Comparison of ENCODE assay signal across 8 cellular contexts in genomic region chr2:231706731-231707624, GRCh38. TPM values are rescaled to one million over a fixed set of nuclear protein-coding genes. Genes with fewer than 3 reads are reported as not detected.
A peak's percentile ranks its signal among the peaks of the same experiment; 100 is the strongest.
DNase-seq lines count a peak whose midpoint lies in the region; ATAC-seq, FAIRE-seq and TF ChIP-seq lines count a peak whose summit lies in the region.

No MANE protein-coding gene starts in this region.

- FAIRE-seq in A549 (lab: Jason Lieb, UNC), result no peak

- H3K36me3 ChIP-seq in iPS-18a (ENCODE audit: control insufficient read depth, low read depth, low read length) (peaks cover 17% of the 10 kb centered on the region), skeletal muscle satellite cell (ENCODE audit: insufficient read depth, low read length) (peaks cover 13% of the 10 kb centered on the region)

- peak overlapping the region; percentile 91 for H3K4me2 ChIP-seq in A549
- peak overlapping the region; percentile 94 for H3K4me2 ChIP-seq in skeletal muscle satellite cell (ENCODE audit: low read length)

- WGBS in A549 (ENCODE audit: missing lambda C conversion rate), result under 1% methylated on average over 47 of the region's 66 CpGs

- DNase-seq in A549 (ENCODE audit: low read depth in 1 of 2, low spot score in 1 of 2) (peak; percentile 94 to 99), NCI-H2107 (lab: John Stamatoyannopoulos, UW) (peak; percentile 92), UCSD-AML1 (lab: John Stamatoyannopoulos, UW; ENCODE audit: unreplicated experiment) (peak; percentile 96), brain pericyte (ENCODE audit: low read depth, low spot score) (peak; percentile 99)

- H3K4me1 ChIP-seq in A549 (peaks cover 20% of the 10 kb centered on the region), iPS-18a (ENCODE audit: control insufficient read depth, low read depth, low read length) (peaks cover 8% of the 10 kb centered on the region), skeletal muscle satellite cell (ENCODE audit: control insufficient read depth, insufficient read depth, low read length) (peaks cover 23% of the 10 kb centered on the region)

- H3K4me3 ChIP-seq in A549 (peak overlapping the region; percentile 66), iPS-18a (ENCODE audit: low read length) (peak overlapping the region; percentile 92), skeletal muscle satellite cell (ENCODE audit: low read length) (peak overlapping the region; percentile 87)

- CTCF ChIA-PET in A549 (lab: Yijun Ruan, JAX), result interaction anchor here (0.7 to 78.4 kb wide), 10 partner anchors 9 to 185 kb away, joined by 3 to 4158 read pairs (median 5); no protein-coding TSS in a partner anchor

- H3K9me3 ChIP-seq in A549, result no peaks in the 10 kb centered on the region
- H3K9me3 ChIP-seq in iPS-18a (ENCODE audit: control insufficient read depth, low read depth, low read length), result no peaks in the 10 kb centered on the region
- H3K9me3 ChIP-seq in skeletal muscle satellite cell (replicated peaks; ENCODE audit: low read length), result no peaks in the 10 kb centered on the region

- ATAC-seq in A549 (peak; percentile 56 to 74), GM18520 (IDR thresholded peaks at IDR 0.05; ENCODE audit: unreplicated experiment) (peak; percentile 27), HG03064 (IDR thresholded peaks at IDR 0.05; ENCODE audit: low read depth, unreplicated experiment) (peak; percentile 36)

- peak; percentile 29; the same call in 1 of the 2 replicates for TF ChIP-seq POLR2A in A549 (IDR thresholded peaks at IDR 0.05; ENCODE audit: low read length)

- no peaks in the 10 kb centered on the region for H3K27me3 ChIP-seq in iPS-18a (ENCODE audit: control insufficient read depth, insufficient read depth, low read length)
- H3K27me3 ChIP-seq in skeletal muscle satellite cell (ENCODE audit: control insufficient read depth, insufficient read depth, low read length), result no peaks in the 10 kb centered on the region

- H3K27ac ChIP-seq in A549, result peak overlapping the region; percentile 94 to 97
- H3K27ac ChIP-seq in iPS-18a (ENCODE audit: low read length), result peak overlapping the region; percentile 99

- TF ChIP-seq CTCF in A549 (IDR thresholded peaks at IDR 0.05), result peak; percentile 94

- TF ChIP-seq EP300 in A549 (IDR thresholded peaks at IDR 0.05), result no peak

- TF ChIP-seq RAD21 in A549 (conservative IDR thresholded peaks at IDR 0.05 in 1 of 2, IDR thresholded peaks at IDR 0.05 in 1 of 2), result no peak

- H3K9ac ChIP-seq in iPS-18a (ENCODE audit: low read length), result peak overlapping the region; percentile 100
- peak overlapping the region; percentile 94 for H3K9ac ChIP-seq in skeletal muscle satellite cell (ENCODE audit: low read depth, low read length)

- POLR2A ChIA-PET in A549 (lab: Yijun Ruan, JAX), result interaction anchor here (0.6 to 2.6 kb wide), 11 partner anchors 10 to 94 kb away, joined by 3 to 41 read pairs (median 4); no protein-coding TSS in a partner anchor

TF ChIP-seq in A549, 52 proteins besides CTCF, POLR2A, EP300 and RAD21 (continues in another document):
- no peak for TF ChIP-seq KDM1A (IDR thresholded peaks at IDR 0.05; ENCODE audit: low read depth)
- TF ChIP-seq, protein P1, sequence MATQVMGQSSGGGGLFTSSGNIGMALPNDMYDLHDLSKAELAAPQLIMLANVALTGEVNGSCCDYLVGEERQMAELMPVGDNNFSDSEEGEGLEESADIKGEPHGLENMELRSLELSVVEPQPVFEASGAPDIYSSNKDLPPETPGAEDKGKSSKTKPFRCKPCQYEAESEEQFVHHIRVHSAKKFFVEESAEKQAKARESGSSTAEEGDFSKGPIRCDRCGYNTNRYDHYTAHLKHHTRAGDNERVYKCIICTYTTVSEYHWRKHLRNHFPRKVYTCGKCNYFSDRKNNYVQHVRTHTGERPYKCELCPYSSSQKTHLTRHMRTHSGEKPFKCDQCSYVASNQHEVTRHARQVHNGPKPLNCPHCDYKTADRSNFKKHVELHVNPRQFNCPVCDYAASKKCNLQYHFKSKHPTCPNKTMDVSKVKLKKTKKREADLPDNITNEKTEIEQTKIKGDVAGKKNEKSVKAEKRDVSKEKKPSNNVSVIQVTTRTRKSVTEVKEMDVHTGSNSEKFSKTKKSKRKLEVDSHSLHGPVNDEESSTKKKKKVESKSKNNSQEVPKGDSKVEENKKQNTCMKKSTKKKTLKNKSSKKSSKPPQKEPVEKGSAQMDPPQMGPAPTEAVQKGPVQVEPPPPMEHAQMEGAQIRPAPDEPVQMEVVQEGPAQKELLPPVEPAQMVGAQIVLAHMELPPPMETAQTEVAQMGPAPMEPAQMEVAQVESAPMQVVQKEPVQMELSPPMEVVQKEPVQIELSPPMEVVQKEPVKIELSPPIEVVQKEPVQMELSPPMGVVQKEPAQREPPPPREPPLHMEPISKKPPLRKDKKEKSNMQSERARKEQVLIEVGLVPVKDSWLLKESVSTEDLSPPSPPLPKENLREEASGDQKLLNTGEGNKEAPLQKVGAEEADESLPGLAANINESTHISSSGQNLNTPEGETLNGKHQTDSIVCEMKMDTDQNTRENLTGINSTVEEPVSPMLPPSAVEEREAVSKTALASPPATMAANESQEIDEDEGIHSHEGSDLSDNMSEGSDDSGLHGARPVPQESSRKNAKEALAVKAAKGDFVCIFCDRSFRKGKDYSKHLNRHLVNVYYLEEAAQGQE (IDR thresholded peaks at IDR 0.05), result no peak; the same call in 1 of the 2 replicates
- peak; percentile 33; the same call in 1 of the 2 replicates for TF ChIP-seq RARB (CRISPR knock-in tag; IDR thresholded peaks at IDR 0.05)
- TF ChIP-seq CHD4 (IDR thresholded peaks at IDR 0.05; ENCODE audit: borderline replicate concordance), result 0 out of 2 replicates have a peak, but pooled peaks have one; percentile 72
- TF ChIP-seq HOXB13 (CRISPR knock-in tag; IDR thresholded peaks at IDR 0.05; ENCODE audit: low read depth), result 0 out of 2 replicates have a peak, but pooled peaks have one; percentile 39
- no peak for TF ChIP-seq EHMT2 (IDR thresholded peaks at IDR 0.05; ENCODE audit: low read depth)
- TF ChIP-seq HES2 (IDR thresholded peaks at IDR 0.05), result no peak
- no peak for TF ChIP-seq ZNF302 (CRISPR knock-in tag; IDR thresholded peaks at IDR 0.05)
- TF ChIP-seq RFX5 (IDR thresholded peaks at IDR 0.05), result peak; percentile 42; the same call in 1 of the 2 replicates
- TF ChIP-seq, protein P2, sequence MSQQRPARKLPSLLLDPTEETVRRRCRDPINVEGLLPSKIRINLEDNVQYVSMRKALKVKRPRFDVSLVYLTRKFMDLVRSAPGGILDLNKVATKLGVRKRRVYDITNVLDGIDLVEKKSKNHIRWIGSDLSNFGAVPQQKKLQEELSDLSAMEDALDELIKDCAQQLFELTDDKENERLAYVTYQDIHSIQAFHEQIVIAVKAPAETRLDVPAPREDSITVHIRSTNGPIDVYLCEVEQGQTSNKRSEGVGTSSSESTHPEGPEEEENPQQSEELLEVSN (IDR thresholded peaks at IDR 0.05; ENCODE audit: borderline replicate concordance, low read depth), result peak; percentile 86; the same call in 1 of the 2 replicates
- TF ChIP-seq, protein P3, sequence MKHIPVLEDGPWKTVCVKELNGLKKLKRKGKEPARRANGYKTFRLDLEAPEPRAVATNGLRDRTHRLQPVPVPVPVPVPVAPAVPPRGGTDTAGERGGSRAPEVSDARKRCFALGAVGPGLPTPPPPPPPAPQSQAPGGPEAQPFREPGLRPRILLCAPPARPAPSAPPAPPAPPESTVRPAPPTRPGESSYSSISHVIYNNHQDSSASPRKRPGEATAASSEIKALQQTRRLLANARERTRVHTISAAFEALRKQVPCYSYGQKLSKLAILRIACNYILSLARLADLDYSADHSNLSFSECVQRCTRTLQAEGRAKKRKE (CRISPR knock-in tag; IDR thresholded peaks at IDR 0.05; ENCODE audit: low read depth), result peak; percentile 49; the same call in 1 of the 2 replicates
- TF ChIP-seq, protein P4, sequence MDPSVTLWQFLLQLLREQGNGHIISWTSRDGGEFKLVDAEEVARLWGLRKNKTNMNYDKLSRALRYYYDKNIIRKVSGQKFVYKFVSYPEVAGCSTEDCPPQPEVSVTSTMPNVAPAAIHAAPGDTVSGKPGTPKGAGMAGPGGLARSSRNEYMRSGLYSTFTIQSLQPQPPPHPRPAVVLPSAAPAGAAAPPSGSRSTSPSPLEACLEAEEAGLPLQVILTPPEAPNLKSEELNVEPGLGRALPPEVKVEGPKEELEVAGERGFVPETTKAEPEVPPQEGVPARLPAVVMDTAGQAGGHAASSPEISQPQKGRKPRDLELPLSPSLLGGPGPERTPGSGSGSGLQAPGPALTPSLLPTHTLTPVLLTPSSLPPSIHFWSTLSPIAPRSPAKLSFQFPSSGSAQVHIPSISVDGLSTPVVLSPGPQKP (IDR thresholded peaks at IDR 0.05; ENCODE audit: low read depth, low read length), result no peak
- TF ChIP-seq USF2 (IDR thresholded peaks at IDR 0.05), result peak; percentile 70
- no peak for TF ChIP-seq HOXA7 (CRISPR knock-in tag; IDR thresholded peaks at IDR 0.05)
- no peak for TF ChIP-seq GATA3 (IDR thresholded peaks at IDR 0.05; ENCODE audit: borderline replicate concordance)
- TF ChIP-seq TP53 (CRISPR knock-in tag; IDR thresholded peaks at IDR 0.05), result no peak
- no peak for TF ChIP-seq FOSL2 (IDR thresholded peaks at IDR 0.05)
- TF ChIP-seq FOSL2 (CRISPR knock-in tag; IDR thresholded peaks at IDR 0.05), result no peak

RNA-seq across cellular contexts. Expression of gene PTMA, which starts 1.3 kb away (rescaled TPM):
- polyA plus RNA-seq in A549 (2011; rRNA removed), result 434 and 1,191 TPM in 2 replicates
- polyA plus RNA-seq in A549 (2012; cell fraction: cytosol; rRNA removed), result 906 and 1,052 TPM in 2 replicates
- polyA plus RNA-seq in A549 (2012; cell fraction: nucleus; rRNA removed), result 514 and 638 TPM in 2 replicates
- polyA plus RNA-seq in A549 (2017; fragmentation: RNase III; extraction: RNeasy Plus Mini Kit Qiagen cat#74134 plus additional on column Dnase treatment), result 2,232 to 2,533 TPM (median 2,360 TPM) in 3 replicates
- 113 and 134 TPM in 2 replicates for polyA minus RNA-seq in A549 (2011; rRNA and poly(A)+ RNA removed)
- total RNA-seq in skeletal muscle satellite cell (2012; rRNA removed), result 761 and 825 TPM in 2 replicates

Comparison
In these comparisons a context has a peak if more than half of its experiments do, and no peak if none do; other contexts are left out.
1. Peak in every context shown above with its lines: DNase-seq, ATAC-seq, H3K4me3 ChIP-seq and H3K27ac ChIP-seq.